Comparison of ENCODE assay signal across 8 cellular contexts in the genomic region with DNA sequence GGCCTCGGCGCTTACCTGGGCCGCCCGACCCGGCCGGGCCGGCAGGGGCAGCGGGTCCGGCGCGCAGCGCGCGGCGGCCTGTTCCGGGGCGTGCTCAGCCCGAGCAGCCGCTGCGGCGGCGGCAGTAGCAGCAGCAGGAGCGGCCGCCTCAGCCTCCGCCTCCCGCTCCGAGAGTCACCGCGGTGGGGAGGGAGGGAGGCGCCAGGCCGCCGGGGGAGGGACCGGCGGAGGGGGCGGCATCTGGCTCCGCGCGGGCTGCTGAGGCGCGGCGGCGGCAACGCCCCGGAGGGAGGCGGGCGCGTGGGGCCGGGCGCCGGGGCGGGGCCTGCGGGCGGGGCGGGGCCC. TPM values are rescaled to one million over a fixed set of nuclear protein-coding genes. Genes with fewer than 3 reads are reported as not detected.
DNase-seq lines count a peak whose midpoint lies in the region; ATAC-seq, FAIRE-seq and TF ChIP-seq lines count a peak whose summit lies in the region.

A gene with protein sequence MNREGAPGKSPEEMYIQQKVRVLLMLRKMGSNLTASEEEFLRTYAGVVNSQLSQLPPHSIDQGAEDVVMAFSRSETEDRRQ (minus strand): TSS at position 190 of the 345 bp plus-strand sequence. CDS start 38,205 bp downstream, outside the sequence.

- no peak for FAIRE-seq in urothelium cell line (lab: Jason Lieb, UNC)

- H3K4me3 ChIP-seq in fibroblast of villous mesenchyme (ENCODE audit: low read depth, low read length), result peak within 1 kb of the TSS; percentile 78

- ATAC-seq in activated T-cell treated with anti-CD3 and anti-CD28 coated beads, Interleukin-2, amount 50 U/mL, for 72 hours (replicated peaks in 1 of 2), result peak; percentile 82 to 84
- ATAC-seq in HG03095 (IDR thresholded peaks at IDR 0.05; ENCODE audit: unreplicated experiment), result peak; percentile 72

- peaks cover 62% of the 10 kb centered on the region for H3K4me1 Mint-ChIP-seq in activated T-cell treated with anti-CD3 and anti-CD28 coated beads, Interleukin-2, amount 50 U/mL, for 72 hours (ENCODE audit: low read depth)
- peaks cover 27% of the 10 kb centered on the region for H3K4me1 Mint-ChIP-seq in osteocyte (ENCODE audit: unreplicated experiment)

- H3K27me3 Mint-ChIP-seq in activated T-cell treated with anti-CD3 and anti-CD28 coated beads, Interleukin-2, amount 50 U/mL, for 72 hours (ENCODE audit: low read depth), result peaks cover 6% of the 10 kb centered on the region
- H3K27me3 Mint-ChIP-seq in osteocyte (ENCODE audit: unreplicated experiment), result no peaks in the 10 kb centered on the region

- H3K9me3 Mint-ChIP-seq in activated T-cell treated with anti-CD3 and anti-CD28 coated beads, Interleukin-2, amount 50 U/mL, for 72 hours, result no peaks in the 10 kb centered on the region
- no peaks in the 10 kb centered on the region for H3K9me3 Mint-ChIP-seq in osteocyte (ENCODE audit: unreplicated experiment)

- DNase-seq in activated T-cell treated with anti-CD3 and anti-CD28 coated beads, Interleukin-2, amount 50 U/mL, for 72 hours, result no peak
- DNase-seq in activated T-cell treated with anti-CD3 and anti-CD28 coated beads, Interleukin-2, amount 50 U/mL, for 1 hour, result no peak
- peak; percentile 98 for DNase-seq in SKM-1 (lab: John Stamatoyannopoulos, UW; ENCODE audit: unreplicated experiment)
- no peak for DNase-seq in fibroblast of villous mesenchyme (ENCODE audit: low read depth)
- no peak for DNase-seq in osteocyte (ENCODE audit: extremely low spot score, unreplicated experiment)
- DNase-seq in urothelium cell line (ENCODE audit: low spot score), result no peak
- DNase-seq in activated effector memory CD4-positive, alpha-beta T cell treated with Interleukin-2 at 50 U/mL for 16 hours, result no peak

- TF ChIP-seq CTCF in fibroblast of villous mesenchyme (IDR thresholded peaks at IDR 0.05; ENCODE audit: insufficient read depth, low read depth, low read length), result no peak
- TF ChIP-seq CTCF in osteocyte (IDR thresholded peaks at IDR 0.05), result no peak

- H3K27ac Mint-ChIP-seq in activated T-cell treated with anti-CD3 and anti-CD28 coated beads, Interleukin-2, amount 50 U/mL, for 72 hours, result peak within 1 kb of the TSS; percentile 92
- peak within 1 kb of the TSS; percentile 98 for H3K27ac Mint-ChIP-seq in osteocyte (ENCODE audit: unreplicated experiment)

- H3K36me3 Mint-ChIP-seq in activated T-cell treated with anti-CD3 and anti-CD28 coated beads, Interleukin-2, amount 50 U/mL, for 72 hours (ENCODE audit: insufficient read depth in 2 of 2), result peaks cover 0 to 2% of the 10 kb centered on the region in 2 donors
- peaks cover 2% of the 10 kb centered on the region for H3K36me3 Mint-ChIP-seq in osteocyte (ENCODE audit: unreplicated experiment)

- peak within 1 kb of the TSS; percentile 97 to 100 for H3K4me3 Mint-ChIP-seq in activated T-cell treated with anti-CD3 and anti-CD28 coated beads, Interleukin-2, amount 50 U/mL, for 72 hours
- peak within 1 kb of the TSS; percentile 93 for H3K4me3 Mint-ChIP-seq in osteocyte (ENCODE audit: unreplicated experiment)

RNA-seq across cellular contexts. Expression of the gene that starts here (rescaled TPM):
- 10 to 100 TPM; 16.3 to 21.6 TPM for total RNA-seq in activated T-cell treated with anti-CD3 and anti-CD28 coated beads, Interleukin-2, amount 50 U/mL, for 72 hours
- total RNA-seq in fibroblast of villous mesenchyme, result 13.4 and 20.3 TPM in 2 replicates
- 27.6 and 30.4 TPM in 2 replicates for total RNA-seq in osteocyte
